Comparison of ENCODE assay signal across 8 cellular contexts in genomic region chr17:78356163-78356713, GRCh38. TPM values are rescaled to one million over a fixed set of nuclear protein-coding genes. Genes with fewer than 3 reads are reported as not detected.
DNase-seq lines count a peak whose midpoint lies in the region; ATAC-seq and TF ChIP-seq lines count a peak whose summit lies in the region.

No MANE protein-coding gene starts in this region.

- H3K9ac ChIP-seq in DND-41 (ENCODE audit: low read depth, low read length) (no peak overlapping the region), colonic mucosa (ENCODE audit: low read depth in 2 of 2, low read length in 2 of 2) (peak overlapping the region in 1 of 2 donors; percentile 20)

- H3K9me3 ChIP-seq in DND-41 (ENCODE audit: insufficient read depth, low read length, severe bottlenecking), result no peaks in the 10 kb centered on the region
- no peaks in the 10 kb centered on the region for H3K9me3 ChIP-seq in colonic mucosa
- H3K9me3 ChIP-seq in stomach, result no peaks in the 10 kb centered on the region

- H2AFZ ChIP-seq in DND-41 (ENCODE audit: low read depth, low read length), result no peak overlapping the region

- no peaks in the 10 kb centered on the region for H3K36me3 ChIP-seq in DND-41 (ENCODE audit: insufficient read depth, low read length)
- H3K36me3 ChIP-seq in colonic mucosa, result peaks cover 6% of the 10 kb centered on the region
- peaks cover 9 to 41% (median 26%) of the 10 kb centered on the region in 4 donors for H3K36me3 ChIP-seq in stomach

- DNase-seq in DND-41, result peak; percentile 71
- DNase-seq in activated CD4-positive, CD25-positive, alpha-beta regulatory T cell treated with anti-CD3 and anti-CD28 coated beads, Interleukin-2, amount 50 U/mL, for 72 hours, result peak; percentile 78
- peak; percentile 45 for DNase-seq in colonic mucosa
- peak; percentile 54 for DNase-seq in stomach
- DNase-seq in GM03348 (ENCODE audit: low spot score), result no peak

- no peaks in the 10 kb centered on the region for H3K9me3 Mint-ChIP-seq in IgD-negative memory B cell
- no peaks in the 10 kb centered on the region for H3K9me3 Mint-ChIP-seq in nephron

- intact Hi-C loops in colonic mucosa (cut with DNase I) (no loop called here), stomach (cut with DNase I; ENCODE audit: low total_unique reads) (no loop called here)

- peak; percentile 50 for ATAC-seq in DND-41 (ENCODE audit: insufficient read depth, low read depth)
- ATAC-seq in GM21528 (IDR thresholded peaks at IDR 0.05; ENCODE audit: low FRiP score, unreplicated experiment), result peak; percentile 48

- H3K4me3 Mint-ChIP-seq in IgD-negative memory B cell (peak overlapping the region; percentile 40 to 85 (median 71)), nephron (peak overlapping the region; percentile 57 to 81 (median 70))

- H3K27me3 ChIP-seq in DND-41 (ENCODE audit: insufficient read depth, low read length, poor library complexity) (peaks cover 20% of the 10 kb centered on the region), colonic mucosa (no peaks in the 10 kb centered on the region), stomach (no peaks in the 10 kb centered on the region)

- no peak overlapping the region for H3K4me3 ChIP-seq in DND-41 (ENCODE audit: low read depth in 1 of 2, low read length in 2 of 2)
- H3K4me3 ChIP-seq in colonic mucosa, result no peak overlapping the region
- H3K4me3 ChIP-seq in stomach, result peak overlapping the region in 3 of 4 donors; percentile 87 to 99 (median 95)

- H4K20me1 ChIP-seq in DND-41 (ENCODE audit: insufficient read depth, low read length), result peaks cover 22% of the 10 kb centered on the region

- H3K27me3 Mint-ChIP-seq in IgD-negative memory B cell (peaks cover 10% of the 10 kb centered on the region), nephron (ENCODE audit: low read depth) (peaks cover 34% of the 10 kb centered on the region)

- WGBS in stomach, 5 donors, result 53 to 76% (median 68%) methylated on average over 15 of the region's 15 CpGs

- peak overlapping the region; percentile 90 to 98 (median 93) for H3K27ac Mint-ChIP-seq in IgD-negative memory B cell
- H3K27ac Mint-ChIP-seq in nephron, result peak overlapping the region in 2 of 3 experiments; percentile 43 to 55

- TF ChIP-seq CTCF in DND-41 (IDR thresholded peaks at IDR 0.05; ENCODE audit: borderline replicate concordance, extremely low read depth, low read length, poor library complexity, severe bottlenecking) (no peak), colonic mucosa (IDR thresholded peaks at IDR 0.05) (no peak), nephron (IDR thresholded peaks at IDR 0.05; ENCODE audit: unreplicated experiment in 3 of 3) (no peak), stomach (IDR thresholded peaks at IDR 0.05) (no peak)

- no peaks in the 10 kb centered on the region for H3K36me3 Mint-ChIP-seq in IgD-negative memory B cell
- peaks cover 12% of the 10 kb centered on the region for H3K36me3 Mint-ChIP-seq in nephron (ENCODE audit: low read depth)

- H3K4me1 ChIP-seq in DND-41 (ENCODE audit: insufficient read depth, low read length) (peaks cover 35% of the 10 kb centered on the region), colonic mucosa (peaks cover 16% of the 10 kb centered on the region), stomach (peaks cover 66 to 85% (median 80%) of the 10 kb centered on the region in 4 donors)

- H3K27ac ChIP-seq in DND-41 (ENCODE audit: low read length) (no peak overlapping the region), colonic mucosa (peak overlapping the region; percentile 38), stomach (peak overlapping the region in 4 of 5 donors; percentile 93 to 98 (median 96))

- H3K4me1 Mint-ChIP-seq in IgD-negative memory B cell (peaks cover 15 to 36% (median 33%) of the 10 kb centered on the region in 3 donors), nephron (peaks cover 58% of the 10 kb centered on the region)

- H3K4me2 ChIP-seq in DND-41 (ENCODE audit: insufficient read depth, low read length), result no peak overlapping the region

- TF ChIP-seq EP300 in stomach (IDR thresholded peaks at IDR 0.05), result no peak

- no peak for TF ChIP-seq POLR2A in stomach (IDR thresholded peaks at IDR 0.05)

- H3K79me2 ChIP-seq in DND-41 (ENCODE audit: insufficient read depth, low read length), result no peaks in the 10 kb centered on the region

RNA-seq across cellular contexts. Expression of gene SOCS3, which starts 3.6 kb away (rescaled TPM):
- 17.3 TPM for polyA plus RNA-seq in IgD-negative memory B cell
- total RNA-seq in colonic mucosa, result 10 to 100 TPM; 19.7 to 29.4 TPM
- 10 to 100 TPM; 48.4 to 62.9 (median 52.2) TPM for total RNA-seq in stomach
- 10 to 100 TPM; 18.7 to 46.9 (median 39.7) TPM for polyA plus RNA-seq in stomach

RNA-seq across cellular contexts. Expression of gene PGS1, which starts 22.2 kb away (rescaled TPM):
- polyA plus RNA-seq in IgD-negative memory B cell (49.7 TPM), stomach (10 to 100 TPM; 11.9 to 19.1 (median 14.9) TPM)
- total RNA-seq in colonic mucosa (10 to 100 TPM; 33.3 to 40.2 TPM), stomach (100 to 1,000 TPM in 2 of 5 donors, 10 to 100 TPM in 3; 27.8 to 209 (median 41.7) TPM)

Comparison
In these comparisons a context has a peak if more than half of its experiments do, and no peak if none do; other contexts are left out.
1. H3K4me3 ChIP-seq: peak in stomach (3 of 4); none in DND-41 (0 of 2) and colonic mucosa (single experiment).